In the genomic region with DNA sequence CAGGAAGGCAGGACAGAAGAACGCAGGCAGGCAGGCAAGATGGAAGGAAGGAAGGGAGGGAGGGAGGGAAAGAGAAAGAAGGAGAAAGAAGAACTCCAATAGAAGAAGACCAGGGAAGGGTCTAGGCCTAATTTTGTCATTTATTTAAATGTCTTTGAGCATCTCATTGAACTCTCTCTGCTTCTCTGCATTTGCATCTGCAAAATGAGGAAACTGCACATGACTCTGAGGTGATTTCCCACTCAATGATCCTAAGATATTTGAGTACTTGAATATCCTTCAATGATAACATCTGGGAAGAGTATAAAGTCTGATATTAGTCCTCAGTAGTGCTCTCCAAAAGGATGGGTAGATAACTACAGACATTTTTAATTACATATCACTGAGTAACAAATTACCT, we compare ENCODE assay signal across 19 cellular contexts. TPM values are rescaled to one million over a fixed set of nuclear protein-coding genes. Genes with fewer than 3 reads are reported as not detected.
DNase-seq lines count a peak whose midpoint lies in the region; ATAC-seq and TF ChIP-seq lines count a peak whose summit lies in the region.
"Had no signal": no experiment of that assay in that cellular context is flagged by ENCODE, and none has a peak within 500 bp of the region (broad histone marks: within the 10 kb centered on the region; RNA-seq: fewer than 3 reads in every experiment).

No MANE protein-coding gene starts in this region.

- no peaks in the 10 kb centered on the region for H3K27me3 Mint-ChIP-seq in Calu3 (ENCODE audit: unreplicated experiment)
- no peaks in the 10 kb centered on the region for H3K27me3 Mint-ChIP-seq in activated T-helper 17 cell treated with anti-CD3 and anti-CD28 coated beads, Interleukin-2, amount 50 U/mL, for 72 hours
- H3K27me3 Mint-ChIP-seq: type B pancreatic cell had no signal

- H3K4me3 Mint-ChIP-seq in Calu3 (ENCODE audit: low read depth, unreplicated experiment) = no peak overlapping the region
- H3K4me3 Mint-ChIP-seq in activated T-helper 17 cell treated with anti-CD3 and anti-CD28 coated beads, Interleukin-2, amount 50 U/mL, for 72 hours = peak overlapping the region; percentile 61
- H3K4me3 Mint-ChIP-seq: neural progenitor cell, type B pancreatic cell had no signal

- intact Hi-C loops in Calu3 (cut with micrococcal nuclease; ENCODE audit: unreplicated experiment) = no loop called here

- DNase-seq in Calu3 = no peak
- no peak for DNase-seq in activated naive CD4-positive, alpha-beta T cell treated with anti-CD3 and anti-CD28 coated beads, Interleukin-2, amount 50 U/mL, for 16 hours
- DNase-seq in DMS79 (lab: John Stamatoyannopoulos, UW) = no peak
- DNase-seq: amygdala; NCI-H1930; NCI-H526; stimulated activated CD4-positive, alpha-beta T cell treated with anti-CD3 and anti-CD28 coated beads, Interleukin-4, amount 100 ng/mL, for 1 hour; T1000 had no signal

- H3K4me3 ChIP-seq in skin epidermis = no peak overlapping the region
- H3K4me3 ChIP-seq: lung, neural progenitor cell had no signal

- no peaks in the 10 kb centered on the region for H3K36me3 Mint-ChIP-seq in Calu3 (ENCODE audit: insufficient read depth, unreplicated experiment)
- no peaks in the 10 kb centered on the region for H3K36me3 Mint-ChIP-seq in activated T-helper 17 cell treated with anti-CD3 and anti-CD28 coated beads, Interleukin-2, amount 50 U/mL, for 72 hours (ENCODE audit: low read depth)
- H3K36me3 Mint-ChIP-seq: neural progenitor cell, type B pancreatic cell had no signal

- no peaks in the 10 kb centered on the region for H3K4me1 Mint-ChIP-seq in Calu3 (ENCODE audit: low read depth, unreplicated experiment)
- peaks cover 13% of the 10 kb centered on the region for H3K4me1 Mint-ChIP-seq in activated T-helper 17 cell treated with anti-CD3 and anti-CD28 coated beads, Interleukin-2, amount 50 U/mL, for 72 hours
- H3K4me1 Mint-ChIP-seq: neural progenitor cell had no signal

- ATAC-seq in HG02642 (IDR thresholded peaks at IDR 0.05; ENCODE audit: poor library complexity, unreplicated experiment) (peak; percentile 17), GM19455 (IDR thresholded peaks at IDR 0.05; ENCODE audit: unreplicated experiment) (no peak)
- ATAC-seq in activated T-helper 17 cell treated with anti-CD3 and anti-CD28 coated beads, Interleukin-2, amount 50 U/mL, for 72 hours (replicated peaks) = no peak

- H3K27ac Mint-ChIP-seq in Calu3 (ENCODE audit: unreplicated experiment) = peak overlapping the region; percentile 85
- H3K27ac Mint-ChIP-seq in activated T-helper 17 cell treated with anti-CD3 and anti-CD28 coated beads, Interleukin-2, amount 50 U/mL, for 72 hours = peak overlapping the region; percentile 68
- H3K27ac Mint-ChIP-seq: neural progenitor cell, type B pancreatic cell had no signal

- TF ChIP-seq CTCF in Calu3 (IDR thresholded peaks at IDR 0.05; ENCODE audit: unreplicated experiment) = no peak

- H3K9me3 Mint-ChIP-seq in Calu3 (ENCODE audit: low read depth, unreplicated experiment) = no peaks in the 10 kb centered on the region
- H3K9me3 Mint-ChIP-seq in activated T-helper 17 cell treated with anti-CD3 and anti-CD28 coated beads, Interleukin-2, amount 50 U/mL, for 72 hours = no peaks in the 10 kb centered on the region
- H3K9me3 Mint-ChIP-seq: activated T-cell treated with anti-CD3 and anti-CD28 coated beads, Interleukin-2, amount 50 U/mL, for 72 hours; neural progenitor cell; type B pancreatic cell had no signal

- CTCF ChIA-PET in Calu3 (lab: Charles Lee) = no interaction called here

- BruUV-seq in Calu3 (replicated peaks; lab: Mats Ljungman, UMichigan) = no TSS peak

- H3K27ac ChIP-seq in skin epidermis = peak overlapping the region in 12 of 21 experiments; percentile 9 to 80 (median 50)
- H3K27ac ChIP-seq: C4-2B, foreskin keratinocyte, neural progenitor cell, RWPE1 had no signal

RNA-seq across cellular contexts. Expression of gene RBPJ, which starts 33.1 kb away (rescaled TPM):
- total RNA-seq in Calu3 (2022) = 46.1 and 56.3 TPM in 2 replicates
- total RNA-seq in activated T-helper 17 cell treated with anti-CD3 and anti-CD28 coated beads, Interleukin-2, amount 50 U/mL, for 72 hours = 100 to 1,000 TPM; 238 to 481 TPM
